ENCODE assay signal across 18 cellular contexts in genomic region chr5:1212271-1212670, GRCh38. TPM values are rescaled to one million over a fixed set of nuclear protein-coding genes. Genes with fewer than 3 reads are reported as not detected.
DNase-seq lines count a peak whose midpoint lies in the region; ATAC-seq, FAIRE-seq and TF ChIP-seq lines count a peak whose summit lies in the region.
"Had no signal": no experiment of that assay in that cellular context is flagged by ENCODE, and none has a peak within 500 bp of the region (broad histone marks: within the 10 kb centered on the region; RNA-seq: fewer than 3 reads in every experiment).

No MANE protein-coding gene starts in this region.

- no peak overlapping the region for H3K4me3 Mint-ChIP-seq in natural killer cell treated with Interleukin-12 subunit alpha and Interleukin-12 subunit beta and Interleukin-15 and Interleukin-18, amount 100 ng/mL, for 72 hours
- H3K4me3 Mint-ChIP-seq in natural killer cell (no peak overlapping the region), progenitor cell of endocrine pancreas (ENCODE audit: low read depth) (no peak overlapping the region)
- no peak overlapping the region for H3K4me3 Mint-ChIP-seq in activated T-helper 1 cell treated with anti-CD3 and anti-CD28 coated beads, Interleukin-12 subunit alpha, Interleukin-12 subunit beta, Interleukin-2, Interleukin-4 antibody, amounts not matched to agents 30 ng/mL and 10 ng/mL and 1 ng/mL, durations not matched to agents 14 hours and 24 hours and 36 hours
- H3K4me3 Mint-ChIP-seq: CD4-positive, alpha-beta memory T cell had no signal

- POLR2A ChIA-PET in SK-N-SH (lab: Yijun Ruan, JAX): no interaction called here

- no peak overlapping the region for H3K4me3 ChIP-seq in kidney (ENCODE audit: low read length in 2 of 2)
- no peak overlapping the region for H3K4me3 ChIP-seq in psoas muscle
- no peak overlapping the region for H3K4me3 ChIP-seq in SK-N-SH (ENCODE audit: low read depth in 2 of 2, low read length in 1 of 2)
- H3K4me3 ChIP-seq: A549, GM12878, GM23248 had no signal

- DNase-seq in natural killer cell treated with Interleukin-12 subunit alpha and Interleukin-12 subunit beta and Interleukin-15 and Interleukin-18, amount 100 ng/mL, for 72 hours (ENCODE audit: low spot score): peak; percentile 32
- DNase-seq in natural killer cell (no peak), kidney (peak; percentile 45), psoas muscle (peak; percentile 7 to 15), SK-N-SH (no peak), progenitor cell of endocrine pancreas (ENCODE audit: low spot score, unreplicated experiment) (no peak)
- DNase-seq in activated T-helper 1 cell treated with anti-CD3 and anti-CD28 coated beads, Interleukin-12 subunit alpha, Interleukin-12 subunit beta, Interleukin-2, Interleukin-4 antibody, amounts not matched to agents 30 ng/mL and 10 ng/mL and 1 ng/mL, durations not matched to agents 14 hours and 24 hours and 36 hours (ENCODE audit: low spot score): no peak
- DNase-seq: BE2C, DMS79, GM23248 had no signal

- no peak for TF ChIP-seq RAD21 in SK-N-SH (IDR thresholded peaks at IDR 0.05; ENCODE audit: low read length)

- peaks cover 0 to 5% of the 10 kb centered on the region in 2 donors for H3K27me3 Mint-ChIP-seq in natural killer cell treated with Interleukin-12 subunit alpha and Interleukin-12 subunit beta and Interleukin-15 and Interleukin-18, amount 100 ng/mL, for 72 hours
- H3K27me3 Mint-ChIP-seq in natural killer cell (ENCODE audit: low read depth in 2 of 2) (no peaks in the 10 kb centered on the region), progenitor cell of endocrine pancreas (no peaks in the 10 kb centered on the region)
- no peaks in the 10 kb centered on the region for H3K27me3 Mint-ChIP-seq in activated T-helper 1 cell treated with anti-CD3 and anti-CD28 coated beads, Interleukin-12 subunit alpha, Interleukin-12 subunit beta, Interleukin-2, Interleukin-4 antibody, amounts not matched to agents 30 ng/mL and 10 ng/mL and 1 ng/mL, durations not matched to agents 14 hours and 24 hours and 36 hours (ENCODE audit: insufficient read depth)
- H3K27me3 Mint-ChIP-seq: CD4-positive, alpha-beta memory T cell had no signal

- H3K9me2 ChIP-seq in SK-N-SH: no peaks in the 10 kb centered on the region

- H3K27ac Mint-ChIP-seq in natural killer cell treated with Interleukin-12 subunit alpha and Interleukin-12 subunit beta and Interleukin-15 and Interleukin-18, amount 100 ng/mL, for 72 hours: no peak overlapping the region
- H3K27ac Mint-ChIP-seq in natural killer cell (no peak overlapping the region), progenitor cell of endocrine pancreas (no peak overlapping the region)
- H3K27ac Mint-ChIP-seq in activated T-helper 1 cell treated with anti-CD3 and anti-CD28 coated beads, Interleukin-12 subunit alpha, Interleukin-12 subunit beta, Interleukin-2, Interleukin-4 antibody, amounts not matched to agents 30 ng/mL and 10 ng/mL and 1 ng/mL, durations not matched to agents 14 hours and 24 hours and 36 hours: no peak overlapping the region
- H3K27ac Mint-ChIP-seq: CD4-positive, alpha-beta memory T cell had no signal

- no peaks in the 10 kb centered on the region for H3K4me1 Mint-ChIP-seq in natural killer cell treated with Interleukin-12 subunit alpha and Interleukin-12 subunit beta and Interleukin-15 and Interleukin-18, amount 100 ng/mL, for 72 hours (ENCODE audit: low read depth in 2 of 2)
- no peaks in the 10 kb centered on the region for H3K4me1 Mint-ChIP-seq in natural killer cell
- no peaks in the 10 kb centered on the region for H3K4me1 Mint-ChIP-seq in activated T-helper 1 cell treated with anti-CD3 and anti-CD28 coated beads, Interleukin-12 subunit alpha, Interleukin-12 subunit beta, Interleukin-2, Interleukin-4 antibody, amounts not matched to agents 30 ng/mL and 10 ng/mL and 1 ng/mL, durations not matched to agents 14 hours and 24 hours and 36 hours (ENCODE audit: low read depth)
- peaks cover 2% of the 10 kb centered on the region for H3K4me1 Mint-ChIP-seq in progenitor cell of endocrine pancreas (ENCODE audit: low read depth)
- H3K4me1 Mint-ChIP-seq: CD4-positive, alpha-beta memory T cell had no signal

- H3K9ac ChIP-seq in kidney (ENCODE audit: low read length in 2 of 2): no peak overlapping the region
- H3K9ac ChIP-seq in SK-N-SH: no peak overlapping the region
- H3K9ac ChIP-seq: GM23248 had no signal

- no peaks in the 10 kb centered on the region for H3K36me3 Mint-ChIP-seq in natural killer cell treated with Interleukin-12 subunit alpha and Interleukin-12 subunit beta and Interleukin-15 and Interleukin-18, amount 100 ng/mL, for 72 hours
- H3K36me3 Mint-ChIP-seq in natural killer cell: no peaks in the 10 kb centered on the region
- no peaks in the 10 kb centered on the region for H3K36me3 Mint-ChIP-seq in activated T-helper 1 cell treated with anti-CD3 and anti-CD28 coated beads, Interleukin-12 subunit alpha, Interleukin-12 subunit beta, Interleukin-2, Interleukin-4 antibody, amounts not matched to agents 30 ng/mL and 10 ng/mL and 1 ng/mL, durations not matched to agents 14 hours and 24 hours and 36 hours (ENCODE audit: low read depth)
- H3K36me3 Mint-ChIP-seq in progenitor cell of endocrine pancreas (ENCODE audit: insufficient read depth): peaks cover 1% of the 10 kb centered on the region
- H3K36me3 Mint-ChIP-seq: CD4-positive, alpha-beta memory T cell had no signal

- H3K27ac ChIP-seq in kidney (ENCODE audit: low read depth in 2 of 2, low read length in 2 of 2): no peak overlapping the region
- H3K27ac ChIP-seq in psoas muscle: no peak overlapping the region
- H3K27ac ChIP-seq in SK-N-SH (ENCODE audit: low read depth in 2 of 2, low read length in 1 of 2): no peak overlapping the region
- H3K27ac ChIP-seq: A549, C4-2B, GM23248 had no signal

- H3K4me1 ChIP-seq in kidney (ENCODE audit: control insufficient read depth in 1 of 2, insufficient read depth in 1 of 2, low read depth in 1 of 2, low read length in 2 of 2) (peaks cover 0 to 4% of the 10 kb centered on the region in 2 donors), psoas muscle (no peaks in the 10 kb centered on the region), SK-N-SH (ENCODE audit: control insufficient read depth in 1 of 2, insufficient read depth in 2 of 2, low read depth in 1 of 2, low read length in 1 of 2) (no peaks in the 10 kb centered on the region)
- H3K4me1 ChIP-seq: A549, BE2C had no signal

- H3K79me2 ChIP-seq in SK-N-SH (ENCODE audit: insufficient read depth): no peaks in the 10 kb centered on the region

- intact Hi-C loops in natural killer cell (cut with micrococcal nuclease): no loop called here
- intact Hi-C loops in kidney (cut with DNase I): no loop called here
- intact Hi-C loops in psoas muscle (cut with DNase I): no loop called here
- intact Hi-C loops in activated T-helper 1 cell treated with anti-CD3 and anti-CD28 coated beads, Interleukin-12 subunit alpha, Interleukin-12 subunit beta, Interleukin-2, Interleukin-4 antibody, amounts not matched to agents 30 ng/mL and 10 ng/mL and 1 ng/mL, durations not matched to agents 14 hours and 24 hours and 36 hours (cut with micrococcal nuclease): no loop called here

- no peak overlapping the region for H3K4me2 ChIP-seq in SK-N-SH
- H3K4me2 ChIP-seq: A549 had no signal

- H3K9me3 ChIP-seq in kidney (ENCODE audit: control insufficient read depth in 1 of 2, low read length in 2 of 2) (no peaks in the 10 kb centered on the region), psoas muscle (no peaks in the 10 kb centered on the region), SK-N-SH (no peaks in the 10 kb centered on the region)
- H3K9me3 ChIP-seq: A549, BE2C had no signal

- H2AFZ ChIP-seq in SK-N-SH (ENCODE audit: low read depth): no peak overlapping the region
- H2AFZ ChIP-seq: GM23248 had no signal

- CTCF ChIA-PET in SK-N-SH (lab: Yijun Ruan, JAX): no interaction called here

- H3K9me3 Mint-ChIP-seq in natural killer cell treated with Interleukin-12 subunit alpha and Interleukin-12 subunit beta and Interleukin-15 and Interleukin-18, amount 100 ng/mL, for 72 hours: no peaks in the 10 kb centered on the region
- H3K9me3 Mint-ChIP-seq in natural killer cell: no peaks in the 10 kb centered on the region
- no peaks in the 10 kb centered on the region for H3K9me3 Mint-ChIP-seq in activated T-helper 1 cell treated with anti-CD3 and anti-CD28 coated beads, Interleukin-12 subunit alpha, Interleukin-12 subunit beta, Interleukin-2, Interleukin-4 antibody, amounts not matched to agents 30 ng/mL and 10 ng/mL and 1 ng/mL, durations not matched to agents 14 hours and 24 hours and 36 hours
- peaks cover 4% of the 10 kb centered on the region for H3K9me3 Mint-ChIP-seq in progenitor cell of endocrine pancreas (ENCODE audit: low read depth)

- H3K27me3 ChIP-seq in psoas muscle (ENCODE audit: insufficient read depth in 3 of 3, low read length in 2 of 3) (peaks cover 0 to 32% (median 5%) of the 10 kb centered on the region in 3 donors), SK-N-SH (ENCODE audit: insufficient read depth) (0 out of 2 replicates have a peak, but pooled peaks cover 10% of the 10 kb centered on the region)
- H3K27me3 ChIP-seq: BE2C had no signal

- no peak for ATAC-seq in natural killer cell treated with Interleukin-12 subunit alpha and Interleukin-12 subunit beta and Interleukin-15 and Interleukin-18, amount 100 ng/mL, for 72 hours
- ATAC-seq in natural killer cell (no peak), psoas muscle (no peak)
- ATAC-seq: A549, GM12878 had no signal

- TF ChIP-seq CTCF in natural killer cell (IDR thresholded peaks at IDR 0.05) (no peak), kidney (IDR thresholded peaks at IDR 0.05; ENCODE audit: borderline replicate concordance, extremely low read depth, insufficient read depth) (no peak), psoas muscle (IDR thresholded peaks at IDR 0.05) (no peak), SK-N-SH (IDR thresholded peaks at IDR 0.05) (no peak), progenitor cell of endocrine pancreas (IDR thresholded peaks at IDR 0.05; ENCODE audit: unreplicated experiment) (no peak)

- FAIRE-seq in kidney (lab: Jason Lieb, UNC): no peak
- FAIRE-seq: A549, GM12878, GM18507 had no signal

- H3K36me3 ChIP-seq in kidney (ENCODE audit: control insufficient read depth in 1 of 2, insufficient read depth in 2 of 2, low read length in 2 of 2) (peaks cover 6 to 7% of the 10 kb centered on the region in 2 donors), psoas muscle (ENCODE audit: insufficient read depth in 1 of 2, low read depth in 1 of 2) (no peaks in the 10 kb centered on the region), SK-N-SH (replicated peaks in 1 of 2; ENCODE audit: control insufficient read depth in 1 of 2, insufficient read depth in 2 of 2, low read length in 1 of 2) (no peaks in the 10 kb centered on the region)
- H3K36me3 ChIP-seq: BE2C had no signal

- H3F3A ChIP-seq in SK-N-SH (replicated peaks; ENCODE audit: insufficient read depth): no peaks in the 10 kb centered on the region

- H4K20me1 ChIP-seq in SK-N-SH (ENCODE audit: insufficient read depth): no peaks in the 10 kb centered on the region

- 87 to 94% (median 91%) methylated on average over 20 of the region's 20 CpGs for WGBS in psoas muscle, 3 donors
- 71% methylated on average over 9 of the region's 20 CpGs for WGBS in SK-N-SH (ENCODE audit: low lambda C conversion rate)

- TF ChIP-seq EP300 in SK-N-SH (IDR thresholded peaks at IDR 0.05; ENCODE audit: borderline replicate concordance in 1 of 2, low read depth in 1 of 2, low read length in 1 of 2): no peak

RNA-seq across cellular contexts. Expression of gene SLC6A19, which starts 10.9 kb away (rescaled TPM):
- not detected for total RNA-seq in natural killer cell treated with Interleukin-12 subunit alpha and Interleukin-12 subunit beta and Interleukin-15 and Interleukin-18, amount 100 ng/mL, for 72 hours
- total RNA-seq in natural killer cell (not detected), kidney (2.2 TPM), psoas muscle (not detected), progenitor cell of endocrine pancreas (2.2 and 2.6 TPM in 2 replicates)
- polyA plus RNA-seq in kidney (ENCODE audit: insufficient read depth, low read depth, low replicate concordance) (69.3 TPM), psoas muscle (under 1 TPM in 2 of 3 donors, not detected in 1; 0.03 to 0.08 TPM), SK-N-SH (2012; rRNA removed) (not detected in 2 replicates)
- not detected in 2 replicates for total RNA-seq in activated T-helper 1 cell treated with anti-CD3 and anti-CD28 coated beads, Interleukin-12 subunit alpha, Interleukin-12 subunit beta, Interleukin-2, Interleukin-4 antibody, amounts not matched to agents 30 ng/mL and 10 ng/mL and 1 ng/mL, durations not matched to agents 14 hours and 24 hours and 36 hours
- polyA plus RNA-seq in SK-N-SH (2012; cell fraction: cytosol; rRNA removed): not detected in 2 replicates
- 0.02 TPM in 1 of 2 replicates, not detected in the other for polyA plus RNA-seq in SK-N-SH (2012; cell fraction: nucleus; rRNA removed)
- total RNA-seq: CD4-positive, alpha-beta memory T cell; GM23248 had no signal
- polyA plus RNA-seq: AG04450; CD4-positive, alpha-beta memory T cell; GM23248 had no signal

RNA-seq across cellular contexts. Expression of gene SLC6A18, which starts 12.9 kb away (rescaled TPM):
- not detected for total RNA-seq in natural killer cell treated with Interleukin-12 subunit alpha and Interleukin-12 subunit beta and Interleukin-15 and Interleukin-18, amount 100 ng/mL, for 72 hours
- total RNA-seq in natural killer cell (not detected), kidney (not detected), psoas muscle (not detected), progenitor cell of endocrine pancreas (not detected in 2 replicates)
- polyA plus RNA-seq in kidney (ENCODE audit: insufficient read depth, low read depth, low replicate concordance) (1.5 TPM), psoas muscle (not detected), SK-N-SH (2012; rRNA removed) (not detected in 2 replicates)
- total RNA-seq in activated T-helper 1 cell treated with anti-CD3 and anti-CD28 coated beads, Interleukin-12 subunit alpha, Interleukin-12 subunit beta, Interleukin-2, Interleukin-4 antibody, amounts not matched to agents 30 ng/mL and 10 ng/mL and 1 ng/mL, durations not matched to agents 14 hours and 24 hours and 36 hours: not detected in 2 replicates
- polyA plus RNA-seq in SK-N-SH (2012; cell fraction: cytosol; rRNA removed): not detected in 2 replicates
- not detected in 2 replicates for polyA plus RNA-seq in SK-N-SH (2012; cell fraction: nucleus; rRNA removed)
- total RNA-seq: CD4-positive, alpha-beta memory T cell; G401; GM12878; GM23248; H7 had no signal
- polyA plus RNA-seq: A549; AG04450; CD4-positive, alpha-beta memory T cell; GM12878; GM23248 had no signal

Comparison
In these comparisons a context has a peak if more than half of its experiments do, and no peak if none do; other contexts are left out.
1. DNase-seq: peak in natural killer cell treated with Interleukin-12 subunit alpha and Interleukin-12 subunit beta and Interleukin-15 and Interleukin-18, amount 100 ng/mL, for 72 hours (single experiment), kidney (single experiment) and psoas muscle (2 of 2); none in natural killer cell (single experiment), activated T-helper 1 cell treated with anti-CD3 and anti-CD28 coated beads, Interleukin-12 subunit alpha, Interleukin-12 subunit beta, Interleukin-2, Interleukin-4 antibody, amounts not matched to agents 30 ng/mL and 10 ng/mL and 1 ng/mL, durations not matched to agents 14 hours and 24 hours and 36 hours (single experiment), SK-N-SH (single experiment) and progenitor cell of endocrine pancreas (single experiment).